ENCODE assay signal across 17 cellular contexts in genomic region chr4:19386786-19387185, GRCh38.
DNase-seq lines count a peak whose midpoint lies in the region; ATAC-seq and FAIRE-seq lines count a peak whose summit lies in the region.
"Had no signal": no experiment of that assay in that cellular context is flagged by ENCODE, and none has a peak within 500 bp of the region (broad histone marks: within the 10 kb centered on the region; RNA-seq: fewer than 3 reads in every experiment).

No MANE protein-coding gene starts in this region.

- DNase-seq in ELR (ENCODE audit: low read depth) (peak; percentile 21), RPMI7951 (ENCODE audit: low read depth) (peak; percentile 6), islet precursor cell (peak; percentile 56), urothelium cell line (ENCODE audit: low spot score) (peak; percentile 9), 8988T (no peak), NCI-H510A (lab: John Stamatoyannopoulos, UW) (no peak)
- DNase-seq: C1 segment of cervical spinal cord, DMS 273 treated with DMSO at 0.1 percent for 48 hours, Karpas-422, MM.1S, NCI-H1092 treated with DMSO at 0.1 percent for 48 hours, NCI-H1694 treated with DMSO at 0.1 percent for 48 hours, NCI-H2171, NCI-H446 treated with DMSO at 0.1 percent for 48 hours, NCI-H748 treated with DMSO at 0.1 percent for 48 hours had no signal

- FAIRE-seq in urothelium cell line (lab: Jason Lieb, UNC): no peak
- FAIRE-seq: H1 had no signal

- ATAC-seq in activated CD4-positive, CD25-positive, alpha-beta regulatory T cell treated with anti-CD3 and anti-CD28 coated beads, Interleukin-2, amount 50 U/mL, for 24 hours: no peak

Comparison
In these comparisons a context has a peak if more than half of its experiments do, and no peak if none do; other contexts are left out.
1. DNase-seq: peak in ELR (single experiment), RPMI7951 (single experiment), islet precursor cell (single experiment) and urothelium cell line (single experiment); none in 8988T (single experiment) and NCI-H510A (single experiment).